In genomic region chr6:98644063-98644462, GRCh38 we compare ENCODE assay signal across 24 cellular contexts.
"Had no signal": no experiment of that assay in that cellular context is flagged by ENCODE, and none has a peak within 500 bp of the region (broad histone marks: within the 10 kb centered on the region; RNA-seq: fewer than 3 reads in every experiment).

No MANE protein-coding gene starts in this region.

- H3K27me3 ChIP-seq: adrenal gland, brain microvascular endothelial cell, dorsolateral prefrontal cortex, heart left ventricle, right lobe of liver, tibial nerve had no signal

- H3K4me3 ChIP-seq: adrenal gland, coronary artery, dorsolateral prefrontal cortex, heart left ventricle, left ventricle myocardium inferior, lung, right lobe of liver, tibial nerve had no signal

- H3K27ac ChIP-seq: adrenal gland, brain microvascular endothelial cell, coronary artery, heart left ventricle, left ventricle myocardium inferior, right lobe of liver, tibial nerve had no signal

- H3K9me3 ChIP-seq: adrenal gland, heart left ventricle, left ventricle myocardium inferior, right lobe of liver, tibial nerve had no signal

- H3K4me1 ChIP-seq: adrenal gland, heart left ventricle, left ventricle myocardium inferior, right lobe of liver had no signal

- H3K36me3 ChIP-seq: adrenal gland, brain microvascular endothelial cell, heart left ventricle, left ventricle myocardium inferior, right lobe of liver, tibial nerve had no signal

- DNase-seq: activated CD4-positive, alpha-beta T cell treated with anti-CD3 and anti-CD28 coated beads for 36 hours; activated CD8-positive, alpha-beta T cell treated with anti-CD3 and anti-CD28 coated beads, Interleukin-2, amount 10 ng/mL, durations not matched to agents 7 days and 5 days; activated effector memory CD4-positive, alpha-beta T cell treated with Interleukin-2 at 50 U/mL for 16 hours; activated naive CD4-positive, alpha-beta T cell treated with Interleukin-2 at 50 U/mL for 16 hours; activated naive CD8-positive, alpha-beta T cell treated with anti-CD3 and anti-CD28 coated beads for 36 hours; adrenal gland; aorta; brain microvascular endothelial cell; dorsolateral prefrontal cortex; effector memory CD8-positive, alpha-beta T cell; heart left ventricle; islet precursor cell; left ventricle myocardium inferior; naive B cell; nephron progenitor cell; right lobe of liver; stimulated activated CD4-positive, alpha-beta T cell treated with anti-CD3 and anti-CD28 coated beads, Interleukin-2, amount 100 ng/mL, for 48 hours; stimulated activated naive CD4-positive, alpha-beta T cell treated with Interleukin-2 at 50 U/mL for 16 hours; T-helper 17 cell; T1000 had no signal

- FAIRE-seq: endothelial cell of umbilical vein had no signal
